Comparison of ENCODE assay signal across 11 cellular contexts in genomic region chr3:151082880-151083838, GRCh38.
"Had no signal": no experiment of that assay in that cellular context is flagged by ENCODE, and none has a peak within 500 bp of the region (broad histone marks: within the 10 kb centered on the region; RNA-seq: fewer than 3 reads in every experiment).

No MANE protein-coding gene starts in this region.

- H3K4me3 Mint-ChIP-seq: activated CD4-positive, alpha-beta memory T cell treated with anti-CD3 and anti-CD28 coated beads for 36 hours; activated CD8-positive, alpha-beta memory T cell treated with anti-CD3 and anti-CD28 coated beads, Interleukin-2, amount 10 ng/mL, durations not matched to agents 7 days and 5 days; stimulated activated memory B cell treated with anti-CD40 and anti-IgM and Interleukin-4, amounts not matched to agents 10 μg/mL and 1 μg/mL and 100 μg/mL, for 72 hours had no signal

- H3K36me3 Mint-ChIP-seq: activated CD4-positive, alpha-beta memory T cell treated with anti-CD3 and anti-CD28 coated beads for 36 hours; activated CD8-positive, alpha-beta memory T cell treated with anti-CD3 and anti-CD28 coated beads, Interleukin-2, amount 10 ng/mL, durations not matched to agents 7 days and 5 days; activated naive CD4-positive, alpha-beta T cell treated with anti-CD3 and anti-CD28 coated beads, Interleukin-2, amount 50 U/mL, for 24 hours; stimulated activated memory B cell treated with anti-CD40 and anti-IgM and Interleukin-4, amounts not matched to agents 10 μg/mL and 1 μg/mL and 100 μg/mL, for 72 hours had no signal

- DNase-seq: activated CD4-positive, alpha-beta memory T cell treated with anti-CD3 and anti-CD28 coated beads for 36 hours; activated CD8-positive, alpha-beta memory T cell treated with anti-CD3 and anti-CD28 coated beads, Interleukin-2, amount 10 ng/mL, durations not matched to agents 7 days and 5 days; activated effector memory CD4-positive, alpha-beta T cell treated with anti-CD3 and anti-CD28 coated beads, Interleukin-2, amount 50 U/mL, for 16 hours; activated T-cell treated with anti-CD3 and anti-CD28 coated beads, Interleukin-2, amount 50 U/mL, for 1 hour; adrenal gland; caudate nucleus; T1000; thyroid gland; uterus had no signal

- H3K9me3 Mint-ChIP-seq: activated CD4-positive, alpha-beta memory T cell treated with anti-CD3 and anti-CD28 coated beads for 36 hours; activated naive CD4-positive, alpha-beta T cell treated with anti-CD3 and anti-CD28 coated beads, Interleukin-2, amount 50 U/mL, for 24 hours; stimulated activated memory B cell treated with anti-CD40 and anti-IgM and Interleukin-4, amounts not matched to agents 10 μg/mL and 1 μg/mL and 100 μg/mL, for 72 hours had no signal

- H3K27ac Mint-ChIP-seq: activated CD4-positive, alpha-beta memory T cell treated with anti-CD3 and anti-CD28 coated beads for 36 hours; activated CD8-positive, alpha-beta memory T cell treated with anti-CD3 and anti-CD28 coated beads, Interleukin-2, amount 10 ng/mL, durations not matched to agents 7 days and 5 days; activated naive CD4-positive, alpha-beta T cell treated with anti-CD3 and anti-CD28 coated beads, Interleukin-2, amount 50 U/mL, for 24 hours; stimulated activated memory B cell treated with anti-CD40 and anti-IgM and Interleukin-4, amounts not matched to agents 10 μg/mL and 1 μg/mL and 100 μg/mL, for 72 hours had no signal
